20 cellular contexts compared by ENCODE assay signal in genomic region chr1:53274541-53275185, GRCh38.
"Had no signal": no experiment of that assay in that cellular context is flagged by ENCODE, and none has a peak within 500 bp of the region (broad histone marks: within the 10 kb centered on the region; RNA-seq: fewer than 3 reads in every experiment).

No MANE protein-coding gene starts in this region.

- H3K36me3 ChIP-seq: right lobe of liver, upper lobe of right lung had no signal

- H3K4me3 Mint-ChIP-seq: brain; dendritic cell treated with granulocyte-macrophage colony-stimulating factor and Interleukin-4, amounts not matched to agents 40 ng/mL and 50 ng/mL, for 4 days; mesothelial cell of epicardium; naive thymus-derived CD8-positive, alpha-beta T cell had no signal

- H3K9me3 Mint-ChIP-seq: brain; dendritic cell treated with granulocyte-macrophage colony-stimulating factor and Interleukin-4, amounts not matched to agents 40 ng/mL and 50 ng/mL, for 4 days; naive thymus-derived CD8-positive, alpha-beta T cell had no signal

- H3K9ac ChIP-seq: parathyroid adenoma had no signal

- H3K27ac ChIP-seq: foreskin keratinocyte, parathyroid adenoma, right lobe of liver, upper lobe of right lung had no signal

- DNase-seq: activated CD4-positive, alpha-beta T cell treated with anti-CD3 and anti-CD28 coated beads for 1 hour; activated effector memory CD4-positive, alpha-beta T cell treated with anti-CD3 and anti-CD28 coated beads, Interleukin-2, amount 50 U/mL, for 16 hours; activated naive CD4-positive, alpha-beta T cell treated with anti-CD3 and anti-CD28 coated beads, Interleukin-2, amount 50 U/mL, for 16 hours; activated T-cell treated with anti-CD3 and anti-CD28 coated beads for 4 hours; anterior cingulate cortex; effector CD4-positive, alpha-beta T cell; foreskin keratinocyte; naive thymus-derived CD8-positive, alpha-beta T cell; right lobe of liver; small intestine; stimulated activated CD4-positive, alpha-beta T cell treated with anti-CD3 and anti-CD28 coated beads, Interleukin-2, amount 100 ng/mL, for 48 hours; stimulated activated CD8-positive, alpha-beta memory T cell treated with anti-CD3 and anti-CD28 coated beads, Interleukin-4, amount 100 ng/mL, for 48 hours; stimulated activated naive CD8-positive, alpha-beta T cell treated with anti-CD3 and anti-CD28 coated beads, Interleukin-15, Interleukin-2, amounts not matched to agents 100 U/mL and 50 U/mL, for 24 hours; upper lobe of right lung had no signal

- H3K27me3 ChIP-seq: foreskin keratinocyte, right lobe of liver, upper lobe of right lung had no signal

- H3K4me1 ChIP-seq: parathyroid adenoma, right lobe of liver, upper lobe of right lung had no signal

- H3K79me2 ChIP-seq: parathyroid adenoma had no signal

- H2AFZ ChIP-seq: parathyroid adenoma had no signal

- ATAC-seq: foreskin keratinocyte; naive thymus-derived CD8-positive, alpha-beta T cell; right lobe of liver; SK-N-SH treated with all-trans-retinoic acid at 6 μM for 48 hours; stimulated activated naive CD8-positive, alpha-beta T cell treated with anti-CD3 and anti-CD28 coated beads, Interleukin-15, Interleukin-2, amounts not matched to agents 100 U/mL and 50 U/mL, for 24 hours; upper lobe of right lung had no signal

- H3K9me3 ChIP-seq: right lobe of liver, upper lobe of right lung had no signal

- H3K27ac Mint-ChIP-seq: dendritic cell treated with granulocyte-macrophage colony-stimulating factor and Interleukin-4, amounts not matched to agents 40 ng/mL and 50 ng/mL, for 4 days; mesothelial cell of epicardium had no signal

- H3K4me3 ChIP-seq: lung, right lobe of liver, upper lobe of right lung had no signal

- H3K27me3 Mint-ChIP-seq: brain; dendritic cell treated with granulocyte-macrophage colony-stimulating factor and Interleukin-4, amounts not matched to agents 40 ng/mL and 50 ng/mL, for 4 days; naive thymus-derived CD8-positive, alpha-beta T cell had no signal

- H3K4me1 Mint-ChIP-seq: mesothelial cell of epicardium had no signal
